ENCODE assay signal across 19 cellular contexts in genomic region chr20:61997891-61998290, GRCh38.
DNase-seq lines count a peak whose midpoint lies in the region; TF ChIP-seq lines count a peak whose summit lies in the region.
"Had no signal": no experiment of that assay in that cellular context is flagged by ENCODE, and none has a peak within 500 bp of the region (broad histone marks: within the 10 kb centered on the region; RNA-seq: fewer than 3 reads in every experiment).

No MANE protein-coding gene starts in this region.

- H3K9me3 ChIP-seq in BLaER1 (peaks cover 30% of the 10 kb centered on the region), tibial artery (no peaks in the 10 kb centered on the region)
- peaks cover 6 to 41% (median 31%) of the 10 kb centered on the region in 11 experiments for H3K9me3 ChIP-seq in BLaER1 treated with 17β-estradiol and CSF1 and Interleukin-3, amounts not matched to agents 10 nM and 100 nM (replicated peaks in 1 of 11)
- H3K9me3 ChIP-seq: BE2C had no signal

- H3K9me3 Mint-ChIP-seq in chondrocyte (ENCODE audit: low read depth), result peaks cover 8% of the 10 kb centered on the region
- H3K9me3 Mint-ChIP-seq in progenitor cell of endocrine pancreas (ENCODE audit: low read depth), result peaks cover 2% of the 10 kb centered on the region
- H3K9me3 Mint-ChIP-seq: CD4-positive, alpha-beta T cell; CD8-positive, alpha-beta T cell had no signal

- H3K4me3 ChIP-seq in BLaER1 (no peak overlapping the region), tibial artery (no peak overlapping the region)
- H3K4me3 ChIP-seq in BLaER1 treated with 17β-estradiol and CSF1 and Interleukin-3, amounts not matched to agents 10 nM and 100 nM, result no peak overlapping the region

- peaks cover 51% of the 10 kb centered on the region for H3K4me1 ChIP-seq in BLaER1
- H3K4me1 ChIP-seq in BLaER1 treated with 17β-estradiol and CSF1 and Interleukin-3, amounts not matched to agents 10 nM and 100 nM, result peaks cover 23 to 58% (median 42%) of the 10 kb centered on the region in 10 experiments
- H3K4me1 ChIP-seq in tibial artery, result no peaks in the 10 kb centered on the region
- H3K4me1 ChIP-seq: BE2C, Caco-2 had no signal

- H3K4me2 ChIP-seq in BLaER1, result peak overlapping the region; percentile 66
- peak overlapping the region in 10 of 11 experiments; percentile 26 to 87 (median 66); a peak in 20 of 22 replicates for H3K4me2 ChIP-seq in BLaER1 treated with 17β-estradiol and CSF1 and Interleukin-3, amounts not matched to agents 10 nM and 100 nM

- H3K4me1 Mint-ChIP-seq in chondrocyte (ENCODE audit: low read depth), result no peaks in the 10 kb centered on the region
- no peaks in the 10 kb centered on the region for H3K4me1 Mint-ChIP-seq in progenitor cell of endocrine pancreas (ENCODE audit: low read depth)
- H3K4me1 Mint-ChIP-seq: CD14-positive monocyte had no signal

- intact Hi-C loops in tibial artery (cut with DNase I; ENCODE audit: low total_unique reads), result no loop called here

- H3K36me3 Mint-ChIP-seq in chondrocyte (ENCODE audit: low read depth), result peaks cover 67% of the 10 kb centered on the region
- H3K36me3 Mint-ChIP-seq in progenitor cell of endocrine pancreas (ENCODE audit: insufficient read depth), result peaks cover 52% of the 10 kb centered on the region

- DNase-seq in NCI-H526 treated with DMSO at 0.1 percent for 48 hours (lab: John Stamatoyannopoulos, UW) (peak; percentile 37), chondrocyte (ENCODE audit: low spot score) (peak; percentile 20), NCI-H510A treated with DMSO at 0.1 percent for 48 hours (lab: John Stamatoyannopoulos, UW) (no peak), NCI-H187 treated with DMSO at 0.1 percent for 48 hours (lab: John Stamatoyannopoulos, UW) (no peak), progenitor cell of endocrine pancreas (ENCODE audit: low spot score, unreplicated experiment) (no peak), tibial artery (no peak)
- DNase-seq: 8988T; ACHN; BE2C; C1 segment of cervical spinal cord; Caco-2; Calu3; CD4-positive, alpha-beta T cell; CD8-positive, alpha-beta T cell; DMS79 treated with DMSO at 0.1 percent for 48 hours; GF-D8 had no signal

- H3K27me3 ChIP-seq in BLaER1 (no peaks in the 10 kb centered on the region), tibial artery (no peaks in the 10 kb centered on the region)
- no peaks in the 10 kb centered on the region for H3K27me3 ChIP-seq in BLaER1 treated with 17β-estradiol and CSF1 and Interleukin-3, amounts not matched to agents 10 nM and 100 nM
- H3K27me3 ChIP-seq: BE2C had no signal

- H3K27ac Mint-ChIP-seq in chondrocyte (ENCODE audit: unreplicated experiment) (no peak overlapping the region), progenitor cell of endocrine pancreas (no peak overlapping the region)
- H3K27ac Mint-ChIP-seq: CD4-positive, alpha-beta T cell; CD8-positive, alpha-beta T cell had no signal

- H3K27ac ChIP-seq in BLaER1, result no peak overlapping the region
- no peak overlapping the region for H3K27ac ChIP-seq in BLaER1 treated with 17β-estradiol and CSF1 and Interleukin-3, amounts not matched to agents 10 nM and 100 nM
- no peak overlapping the region for H3K27ac ChIP-seq in tibial artery

- H4K20me1 ChIP-seq in BLaER1, result peaks cover 44% of the 10 kb centered on the region
- peaks cover 0 to 44% (median 31%) of the 10 kb centered on the region in 11 experiments; a peak in 18 of 22 replicates for H4K20me1 ChIP-seq in BLaER1 treated with 17β-estradiol and CSF1 and Interleukin-3, amounts not matched to agents 10 nM and 100 nM

- TF ChIP-seq CTCF in chondrocyte (IDR thresholded peaks at IDR 0.05) (no peak), progenitor cell of endocrine pancreas (IDR thresholded peaks at IDR 0.05; ENCODE audit: unreplicated experiment) (no peak), tibial artery (IDR thresholded peaks at IDR 0.05) (no peak)

- H3K27me3 Mint-ChIP-seq in chondrocyte (ENCODE audit: low read depth) (no peaks in the 10 kb centered on the region), progenitor cell of endocrine pancreas (no peaks in the 10 kb centered on the region)
- H3K27me3 Mint-ChIP-seq: CD4-positive, alpha-beta T cell had no signal

- H3K4me3 Mint-ChIP-seq in chondrocyte (ENCODE audit: unreplicated experiment) (no peak overlapping the region), progenitor cell of endocrine pancreas (ENCODE audit: low read depth) (no peak overlapping the region)
- H3K4me3 Mint-ChIP-seq: CD14-positive monocyte; CD4-positive, alpha-beta T cell; CD8-positive, alpha-beta T cell had no signal

- H3K36me3 ChIP-seq in BLaER1 (peaks cover 84% of the 10 kb centered on the region), tibial artery (peaks cover 75 to 97% (median 97%) of the 10 kb centered on the region in 3 donors)
- H3K36me3 ChIP-seq in BLaER1 treated with 17β-estradiol and CSF1 and Interleukin-3, amounts not matched to agents 10 nM and 100 nM, result peaks cover 78 to 100% (median 82%) of the 10 kb centered on the region in 11 experiments

- H3K9ac ChIP-seq in BLaER1, result no peak overlapping the region
- no peak overlapping the region for H3K9ac ChIP-seq in BLaER1 treated with 17β-estradiol and CSF1 and Interleukin-3, amounts not matched to agents 10 nM and 100 nM

Comparison
In these comparisons a context has a peak if more than half of its experiments do, and no peak if none do; other contexts are left out.
1. DNase-seq: peak in NCI-H526 treated with DMSO at 0.1 percent for 48 hours (single experiment) and chondrocyte (single experiment); none in NCI-H510A treated with DMSO at 0.1 percent for 48 hours (single experiment), NCI-H187 treated with DMSO at 0.1 percent for 48 hours (single experiment), progenitor cell of endocrine pancreas (single experiment) and tibial artery (0 of 2).